In genomic region chr14:100693877-100694578, GRCh38 we compare ENCODE assay signal across 12 cellular contexts. TPM values are rescaled to one million over a fixed set of nuclear protein-coding genes. Genes with fewer than 3 reads are reported as not detected.
DNase-seq lines count a peak whose midpoint lies in the region; ATAC-seq and TF ChIP-seq lines count a peak whose summit lies in the region.
"Had no signal": no experiment of that assay in that cellular context is flagged by ENCODE, and none has a peak within 500 bp of the region (broad histone marks: within the 10 kb centered on the region; RNA-seq: fewer than 3 reads in every experiment).

No MANE protein-coding gene starts in this region.

- H3K27ac ChIP-seq in HCT116 (ENCODE audit: low read depth, low read length): peak overlapping the region; percentile 92
- peak overlapping the region; percentile 94 for H3K27ac ChIP-seq in RWPE2 (ENCODE audit: poor library complexity, severe bottlenecking)
- no peak overlapping the region for H3K27ac ChIP-seq in right lobe of liver
- peak overlapping the region; percentile 54 for H3K27ac ChIP-seq in trophoblast cell (ENCODE audit: low read depth, low read length)
- H3K27ac ChIP-seq: KMS-11 had no signal

- POLR2A ChIA-PET in HCT116 (lab: Charles Lee): interaction anchor here (0.7 to 1.4 kb wide), 8 partner anchors 8 to 369 kb away, joined by 3 to 5 read pairs (median 4); no protein-coding TSS in a partner anchor
- POLR2A ChIA-PET in Caco-2 (lab: Charles Lee): no interaction called here

- 0 out of 4 replicates have a peak, but pooled peaks cover 0 to 3% of the 10 kb centered on the region in 2 experiments for H3K36me3 ChIP-seq in HCT116 (ENCODE audit: control insufficient read depth in 1 of 2, insufficient read depth in 2 of 2, low read length in 2 of 2)
- no peaks in the 10 kb centered on the region for H3K36me3 ChIP-seq in RWPE2 (ENCODE audit: low read depth)
- H3K36me3 ChIP-seq in right lobe of liver: no peaks in the 10 kb centered on the region
- no peaks in the 10 kb centered on the region for H3K36me3 ChIP-seq in trophoblast cell (ENCODE audit: control insufficient read depth in 1 of 2, insufficient read depth in 2 of 2, low read length in 2 of 2)
- no peaks in the 10 kb centered on the region for H3K36me3 ChIP-seq in Caco-2 (ENCODE audit: control insufficient read depth, insufficient read depth, low read length)

- TF ChIP-seq RAD21 in HCT116 (IDR thresholded peaks at IDR 0.05; ENCODE audit: low read depth): no peak

- WGBS in right lobe of liver (ENCODE audit: insufficient coverage, low coverage, low lambda C conversion rate, missing lambda C conversion rate): 28% methylated on average over 11 of the region's 23 CpGs
- WGBS in trophoblast cell (ENCODE audit: extremely low coverage, insufficient coverage, insufficient read length): no CpG with 5 or more reads among the region's 23 CpGs

- H3K4me2 ChIP-seq in HCT116 (ENCODE audit: low read length) (peak overlapping the region; percentile 92; the same call in 1 of the 2 replicates), trophoblast cell (ENCODE audit: low read length) (no peak overlapping the region)
- H3K4me2 ChIP-seq: KMS-11 had no signal

- H4K20me1 ChIP-seq in HCT116 (ENCODE audit: insufficient read depth): no peaks in the 10 kb centered on the region

- peaks cover 43 to 73% of the 10 kb centered on the region in 2 experiments for H3K4me1 ChIP-seq in HCT116 (ENCODE audit: control insufficient read depth in 1 of 2, insufficient read depth in 2 of 2, low read length in 2 of 2)
- peaks cover 30% of the 10 kb centered on the region for H3K4me1 ChIP-seq in RWPE2 (ENCODE audit: insufficient read depth, poor library complexity, severe bottlenecking)
- H3K4me1 ChIP-seq in right lobe of liver: no peaks in the 10 kb centered on the region
- H3K4me1 ChIP-seq in trophoblast cell (ENCODE audit: control insufficient read depth in 1 of 2, insufficient read depth in 2 of 2, low read length in 2 of 2): peaks cover 35 to 45% of the 10 kb centered on the region in 2 experiments
- no peaks in the 10 kb centered on the region for H3K4me1 ChIP-seq in Caco-2

- peak overlapping the region; percentile 82 for H2BK12ac ChIP-seq in trophoblast cell (ENCODE audit: low read length)

- H3K9me2 ChIP-seq in HCT116 (ENCODE audit: insufficient read depth): no peaks in the 10 kb centered on the region

- H3K4me1 Mint-ChIP-seq in Caco-2 (ENCODE audit: low read depth, unreplicated experiment): peaks cover 12% of the 10 kb centered on the region
- H3K4me1 Mint-ChIP-seq: T-cell had no signal

- ATAC-seq in HCT116 (no peak), RWPE2 (ENCODE audit: low read depth) (no peak), right lobe of liver (peak in 3 of 4 donors; percentile 38 to 70 (median 63)), HG02870 (IDR thresholded peaks at IDR 0.05; ENCODE audit: unreplicated experiment) (no peak)
- ATAC-seq: T-cell had no signal

- H4K91ac ChIP-seq in trophoblast cell (ENCODE audit: low read depth, low read length): peak overlapping the region; percentile 72

- intact Hi-C loops in HCT116 (cut with micrococcal nuclease): no loop called here
- intact Hi-C loops in right lobe of liver (cut with DNase I): no loop called here
- intact Hi-C loops in Caco-2 (cut with micrococcal nuclease; ENCODE audit: unreplicated experiment): no loop called here

- H3K79me2 ChIP-seq in HCT116 (ENCODE audit: insufficient read depth, low read length) (peaks cover 18% of the 10 kb centered on the region; the same call in 1 of the 2 replicates), trophoblast cell (ENCODE audit: control insufficient read depth, insufficient read depth, low read length, poor library complexity) (peaks cover 3% of the 10 kb centered on the region)

- CTCF ChIA-PET in HCT116 (lab: Charles Lee): interaction anchor here (1.0 to 1.4 kb wide), 3 partner anchors 31 to 309 kb away, joined by 5 to 6 read pairs (median 6); no protein-coding TSS in a partner anchor
- CTCF ChIA-PET in Caco-2 (lab: Charles Lee): no interaction called here

- no peak overlapping the region for H3K4me3 Mint-ChIP-seq in Caco-2 (ENCODE audit: unreplicated experiment)
- H3K4me3 Mint-ChIP-seq: T-cell had no signal

- H3K9ac ChIP-seq in HCT116 (ENCODE audit: low read length) (peak overlapping the region; percentile 90), trophoblast cell (ENCODE audit: low read length) (no peak overlapping the region)
- H3K9ac ChIP-seq: KMS-11 had no signal

- no TSS peak for BruUV-seq in HCT116 (replicated peaks; lab: Mats Ljungman, UMichigan)
- BruUV-seq in Caco-2 (replicated peaks; lab: Mats Ljungman, UMichigan): no TSS peak

- no peaks in the 10 kb centered on the region for H3K36me3 Mint-ChIP-seq in Caco-2 (ENCODE audit: insufficient read depth, unreplicated experiment)
- H3K36me3 Mint-ChIP-seq: T-cell had no signal

- H3K27me3 Mint-ChIP-seq in Caco-2 (ENCODE audit: insufficient read depth, unreplicated experiment): peaks cover 5% of the 10 kb centered on the region

- no peak overlapping the region for H2BK120ac ChIP-seq in trophoblast cell (ENCODE audit: insufficient read depth, low read length, poor library complexity)

- no peaks in the 10 kb centered on the region for H3K9me3 Mint-ChIP-seq in Caco-2 (ENCODE audit: unreplicated experiment)
- H3K9me3 Mint-ChIP-seq: T-cell had no signal

- H3K4me3 ChIP-seq in HCT116 (replicated peaks in 1 of 2; ENCODE audit: low read depth in 1 of 2, low read length in 2 of 2) (no peak overlapping the region), RWPE2 (ENCODE audit: severe bottlenecking) (no peak overlapping the region), right lobe of liver (no peak overlapping the region), trophoblast cell (ENCODE audit: low read depth, low read length) (no peak overlapping the region), Caco-2 (ENCODE audit: low read depth, low read length) (no peak overlapping the region)

- H4K8ac ChIP-seq in trophoblast cell (ENCODE audit: low read depth, low read length): no peak overlapping the region

- H3K18ac ChIP-seq in trophoblast cell (ENCODE audit: low read length): peak overlapping the region; percentile 23

- TF ChIP-seq CTCF in HCT116 (IDR thresholded peaks at IDR 0.05 in 2 of 3, conservative IDR thresholded peaks at IDR 0.05 in 1 of 3; ENCODE audit: borderline replicate concordance in 1 of 3, insufficient read depth in 1 of 3, low read depth in 2 of 3, low read length in 2 of 3): no peak
- TF ChIP-seq CTCF in RWPE2 (IDR thresholded peaks at IDR 0.05; ENCODE audit: poor library complexity, severe bottlenecking): no peak
- no peak for TF ChIP-seq CTCF in right lobe of liver (IDR thresholded peaks at IDR 0.05)
- no peak for TF ChIP-seq CTCF in Caco-2 (IDR thresholded peaks at IDR 0.05; ENCODE audit: insufficient read depth in 1 of 2, low read depth in 1 of 2, low read length in 1 of 2, severe bottlenecking in 1 of 2, unreplicated experiment in 1 of 2)

- H3K9me3 ChIP-seq in HCT116 (ENCODE audit: control insufficient read depth in 1 of 2, insufficient read depth in 1 of 2, low read depth in 1 of 2, low read length in 2 of 2) (no peaks in the 10 kb centered on the region), RWPE2 (ENCODE audit: severe bottlenecking) (no peaks in the 10 kb centered on the region), right lobe of liver (no peaks in the 10 kb centered on the region), trophoblast cell (ENCODE audit: insufficient read depth, low read depth, low read length) (no peaks in the 10 kb centered on the region), Caco-2 (no peaks in the 10 kb centered on the region)

- TF ChIP-seq POLR2A in HCT116 (IDR thresholded peaks at IDR 0.05; ENCODE audit: borderline replicate concordance, extremely low read depth, insufficient read depth, insufficient read length): no peak
- TF ChIP-seq POLR2A in right lobe of liver (IDR thresholded peaks at IDR 0.05): no peak

- H3K27ac Mint-ChIP-seq in Caco-2 (ENCODE audit: unreplicated experiment): no peak overlapping the region
- H3K27ac Mint-ChIP-seq: T-cell had no signal

- RAD21 ChIA-PET in HCT116 (lab: Charles Lee; ENCODE audit: low non-redundant PET in 1 of 2, low total read pairs in 2 of 2, uncharacterized antibody in 2 of 2, unreplicated experiment in 2 of 2): no interaction called here

- peak overlapping the region; percentile 38 for H3K14ac ChIP-seq in trophoblast cell (ENCODE audit: low read length)

- peak overlapping the region; percentile 66 for H2AK5ac ChIP-seq in trophoblast cell (ENCODE audit: low read length)

- no peak overlapping the region for H2AFZ ChIP-seq in HCT116 (ENCODE audit: low read depth, low read length, poor library complexity, severe bottlenecking)
- H2AFZ ChIP-seq in trophoblast cell (ENCODE audit: insufficient read depth, low read length, poor library complexity): no peak overlapping the region

- DNase-seq in HCT116 (ENCODE audit: low read depth, low spot score) (no peak), RWPE2 (ENCODE audit: low spot score) (no peak), right lobe of liver (no peak), trophoblast cell (no peak), Caco-2 (no peak), NCI-H345 treated with DMSO at 0.1 percent for 48 hours (lab: John Stamatoyannopoulos, UW; ENCODE audit: unreplicated experiment) (no peak)
- DNase-seq: COR-L47, NCI-H1092, T-cell had no signal

- H2BK5ac ChIP-seq in trophoblast cell (ENCODE audit: low read depth, low read length, poor library complexity): no peak overlapping the region

- no peak overlapping the region for H4K12ac ChIP-seq in trophoblast cell (ENCODE audit: low read depth, low read length)

- H3K79me1 ChIP-seq in trophoblast cell (ENCODE audit: low read length): peaks cover 16% of the 10 kb centered on the region

- H3K23ac ChIP-seq in trophoblast cell (ENCODE audit: low read length): no peak overlapping the region

- no peak overlapping the region for H3K4ac ChIP-seq in trophoblast cell (ENCODE audit: low read depth, low read length)

- H3K27me3 ChIP-seq in HCT116 (ENCODE audit: insufficient read depth, low read length): no peaks in the 10 kb centered on the region
- H3K27me3 ChIP-seq in RWPE2 (ENCODE audit: insufficient read depth, poor library complexity, severe bottlenecking): no peaks in the 10 kb centered on the region
- H3K27me3 ChIP-seq in right lobe of liver: no peaks in the 10 kb centered on the region
- no peaks in the 10 kb centered on the region for H3K27me3 ChIP-seq in trophoblast cell (ENCODE audit: insufficient read depth, low read length)
- H3K27me3 ChIP-seq in Caco-2 (replicated peaks; ENCODE audit: control insufficient read depth, insufficient read depth, low read length): no peaks in the 10 kb centered on the region

TF ChIP-seq in HCT116, 20 proteins besides CTCF, POLR2A, EP300 and RAD21:
- TF ChIP-seq SIN3A (IDR thresholded peaks at IDR 0.05; ENCODE audit: low read depth): no peak
- TF ChIP-seq EZH2 (IDR thresholded peaks at IDR 0.05): no peak
- TF ChIP-seq CEBPB (IDR thresholded peaks at IDR 0.05; ENCODE audit: low read depth): no peak
- TF ChIP-seq SRF (IDR thresholded peaks at IDR 0.05; ENCODE audit: low read depth): no peak

RNA-seq across cellular contexts. Expression of gene DLK1, which starts 32.7 kb away (rescaled TPM):
- total RNA-seq in HCT116 (2021; ENCODE audit: unreplicated experiment) (1.5 TPM), right lobe of liver (10 to 100 TPM in 1 of 6 experiments, 1 to 10 TPM in 2, not detected in 3; 1.7 to 13.4 (median 3.8) TPM), Caco-2 (2022) (not detected in 2 replicates)
- 0.01 TPM in 1 of 2 replicates, not detected in the other for polyA plus RNA-seq in HCT116 (2012)
- 2.7 and 4.0 TPM in 2 replicates for polyA plus RNA-seq in trophoblast cell (2013)
- total RNA-seq: M059J had no signal

Comparison
In these comparisons a context has a peak if more than half of its experiments do, and no peak if none do; other contexts are left out.
1. ATAC-seq: peak in right lobe of liver (3 of 4); none in HCT116 (single experiment), RWPE2 (single experiment) and HG02870 (single experiment).
2. H3K27ac ChIP-seq: peak in HCT116 (single experiment), RWPE2 (single experiment) and trophoblast cell (single experiment); none in right lobe of liver (0 of 3).